Comparison of ENCODE assay signal across 16 cellular contexts in genomic region chr3:70539908-70540307, GRCh38.
A peak's percentile ranks its signal among the peaks of the same experiment; 100 is the strongest.
DNase-seq lines count a peak whose midpoint lies in the region; ATAC-seq and TF ChIP-seq lines count a peak whose summit lies in the region.
"Had no signal": no experiment of that assay in that cellular context is flagged by ENCODE, and none has a peak within 500 bp of the region (broad histone marks: within the 10 kb centered on the region; RNA-seq: fewer than 3 reads in every experiment).

No MANE protein-coding gene starts in this region.

- no peaks in the 10 kb centered on the region for H3K4me1 Mint-ChIP-seq in Caco-2 (ENCODE audit: low read depth, unreplicated experiment)
- H3K4me1 Mint-ChIP-seq: activated naive CD8-positive, alpha-beta T cell treated with anti-CD3 and anti-CD28 coated beads, Interleukin-2, amount 10 ng/mL, durations not matched to agents 7 days and 5 days; central memory CD8-positive, alpha-beta T cell had no signal

- H3K27ac Mint-ChIP-seq in Caco-2 (ENCODE audit: unreplicated experiment), result no peak overlapping the region
- H3K27ac Mint-ChIP-seq: activated naive CD8-positive, alpha-beta T cell treated with anti-CD3 and anti-CD28 coated beads, Interleukin-2, amount 10 ng/mL, durations not matched to agents 7 days and 5 days; activated T-cell treated with anti-CD3 and anti-CD28 coated beads, Interleukin-2, amount 50 U/mL, for 24 hours; T-helper 1 cell treated with Interleukin-12 subunit alpha and Interleukin-12 subunit beta and Interleukin-4 antibody, amounts not matched to agents 30 μg/mL and 1 μg/mL, for 36 hours had no signal

- H3K27me3 ChIP-seq in Caco-2 (replicated peaks; ENCODE audit: control insufficient read depth, insufficient read depth, low read length) (no peaks in the 10 kb centered on the region), MM.1S (replicated peaks; ENCODE audit: insufficient read depth, low read length) (no peaks in the 10 kb centered on the region)
- H3K27me3 ChIP-seq: upper lobe of left lung had no signal

- H3K4me3 ChIP-seq in Caco-2 (ENCODE audit: low read depth, low read length) (no peak overlapping the region), GM12875 (ENCODE audit: low read depth, low read length) (no peak overlapping the region), OCI-LY7 (ENCODE audit: low read depth, low read length, poor library complexity, severe bottlenecking) (no peak overlapping the region), fibroblast of pulmonary artery (replicated peaks; ENCODE audit: low read depth, low read length) (no peak overlapping the region), MM.1S (ENCODE audit: low read length) (no peak overlapping the region)
- H3K4me3 ChIP-seq: prostate gland, upper lobe of left lung had no signal

- H3K79me2 ChIP-seq in OCI-LY7 (ENCODE audit: insufficient read depth, low read depth, low read length) (no peaks in the 10 kb centered on the region), MM.1S (ENCODE audit: low read length) (no peaks in the 10 kb centered on the region)

- H3K9me2 ChIP-seq in OCI-LY7 (ENCODE audit: insufficient read depth, low read length), result no peaks in the 10 kb centered on the region
- H3K9me2 ChIP-seq in MM.1S (replicated peaks; ENCODE audit: insufficient read depth, low read length), result no peaks in the 10 kb centered on the region

- H3K9me3 Mint-ChIP-seq in Caco-2 (ENCODE audit: unreplicated experiment), result no peaks in the 10 kb centered on the region
- H3K9me3 Mint-ChIP-seq: activated naive CD8-positive, alpha-beta T cell treated with anti-CD3 and anti-CD28 coated beads, Interleukin-2, amount 10 ng/mL, durations not matched to agents 7 days and 5 days; activated T-cell treated with anti-CD3 and anti-CD28 coated beads, Interleukin-2, amount 50 U/mL, for 24 hours; central memory CD8-positive, alpha-beta T cell; T-helper 1 cell treated with Interleukin-12 subunit alpha and Interleukin-12 subunit beta and Interleukin-4 antibody, amounts not matched to agents 30 μg/mL and 1 μg/mL, for 36 hours had no signal

- BruUV-seq in Caco-2 (replicated peaks; lab: Mats Ljungman, UMichigan) (no TSS peak), OCI-LY7 (replicated peaks; lab: Mats Ljungman, UMichigan) (no TSS peak)

- no peaks in the 10 kb centered on the region for H3K9me3 ChIP-seq in Caco-2
- no peaks in the 10 kb centered on the region for H3K9me3 ChIP-seq in OCI-LY7 (ENCODE audit: low read length)
- no peaks in the 10 kb centered on the region for H3K9me3 ChIP-seq in MM.1S (replicated peaks; ENCODE audit: insufficient read depth, low read length)
- H3K9me3 ChIP-seq: prostate gland had no signal

- H3K27me3 Mint-ChIP-seq in Caco-2 (ENCODE audit: insufficient read depth, unreplicated experiment), result peaks cover 7% of the 10 kb centered on the region

- H4K20me1 ChIP-seq in OCI-LY7 (ENCODE audit: insufficient read depth, low read length) (no peaks in the 10 kb centered on the region), MM.1S (ENCODE audit: insufficient read depth, low read length) (no peaks in the 10 kb centered on the region)

- no peak overlapping the region for H3K4me2 ChIP-seq in OCI-LY7 (ENCODE audit: low read length)
- no peak overlapping the region for H3K4me2 ChIP-seq in MM.1S (ENCODE audit: low read depth, low read length)

- POLR2A ChIA-PET in Caco-2 (lab: Charles Lee), result no interaction called here
- POLR2A ChIA-PET in OCI-LY7 (lab: Charles Lee), result no interaction called here

- intact Hi-C loops in Caco-2 (cut with micrococcal nuclease; ENCODE audit: unreplicated experiment), result loop anchor here (10.0 kb wide), 2 partner anchors 775 to 1045 kb away; partner anchors contain the start of gene FOXP1
- intact Hi-C loops in OCI-LY7 (cut with micrococcal nuclease; ENCODE audit: unreplicated experiment), result no loop called here

- CTCF ChIA-PET in Caco-2 (lab: Charles Lee), result no interaction called here
- CTCF ChIA-PET in OCI-LY7 (lab: Charles Lee; ENCODE audit: unreplicated experiment), result no interaction called here

- no peaks in the 10 kb centered on the region for H3K36me3 Mint-ChIP-seq in Caco-2 (ENCODE audit: insufficient read depth, unreplicated experiment)
- H3K36me3 Mint-ChIP-seq: activated naive CD8-positive, alpha-beta T cell treated with anti-CD3 and anti-CD28 coated beads, Interleukin-2, amount 10 ng/mL, durations not matched to agents 7 days and 5 days had no signal

- H3K9ac ChIP-seq in MM.1S (ENCODE audit: low read length), result no peak overlapping the region

- DNase-seq in Caco-2 (peak in 1 of 2 experiments; percentile 3), OCI-LY7 (ENCODE audit: low spot score) (peak; percentile 4), fibroblast of pulmonary artery (ENCODE audit: low read depth) (no peak), middle frontal gyrus (ENCODE audit: extremely low spot score, low spot score) (no peak), MM.1S (no peak)
- DNase-seq: activated CD4-positive, alpha-beta T cell treated with anti-CD3 and anti-CD28 coated beads for 4 hours; activated naive CD8-positive, alpha-beta T cell treated with anti-CD3 and anti-CD28 coated beads, Interleukin-2, amount 10 ng/mL, durations not matched to agents 7 days and 5 days; activated T-cell treated with anti-CD3 and anti-CD28 coated beads, Interleukin-2, amount 50 U/mL, for 24 hours; NCI-H1105; NCI-H345; upper lobe of left lung had no signal

- no peaks in the 10 kb centered on the region for H3K4me1 ChIP-seq in Caco-2
- no peaks in the 10 kb centered on the region for H3K4me1 ChIP-seq in OCI-LY7 (ENCODE audit: insufficient read depth, low read length, poor library complexity, severe bottlenecking)
- no peaks in the 10 kb centered on the region for H3K4me1 ChIP-seq in MM.1S (ENCODE audit: low read length)
- H3K4me1 ChIP-seq: prostate gland, upper lobe of left lung had no signal

- no peaks in the 10 kb centered on the region for H3F3A ChIP-seq in MM.1S (ENCODE audit: insufficient read depth, low read length)

- H3K4me3 Mint-ChIP-seq in Caco-2 (ENCODE audit: unreplicated experiment), result no peak overlapping the region
- H3K4me3 Mint-ChIP-seq: activated naive CD8-positive, alpha-beta T cell treated with anti-CD3 and anti-CD28 coated beads, Interleukin-2, amount 10 ng/mL, durations not matched to agents 7 days and 5 days; activated T-cell treated with anti-CD3 and anti-CD28 coated beads, Interleukin-2, amount 50 U/mL, for 24 hours; central memory CD8-positive, alpha-beta T cell; T-helper 1 cell treated with Interleukin-12 subunit alpha and Interleukin-12 subunit beta and Interleukin-4 antibody, amounts not matched to agents 30 μg/mL and 1 μg/mL, for 36 hours had no signal

- H3K36me3 ChIP-seq in Caco-2 (ENCODE audit: control insufficient read depth, insufficient read depth, low read length) (no peaks in the 10 kb centered on the region), OCI-LY7 (ENCODE audit: insufficient read depth, low read length) (no peaks in the 10 kb centered on the region), MM.1S (replicated peaks; ENCODE audit: insufficient read depth, low read length) (no peaks in the 10 kb centered on the region)
- H3K36me3 ChIP-seq: prostate gland, upper lobe of left lung had no signal

- no peak for ATAC-seq in HG02642 (IDR thresholded peaks at IDR 0.05; ENCODE audit: poor library complexity, unreplicated experiment)

- no peak overlapping the region for H2AFZ ChIP-seq in OCI-LY7 (ENCODE audit: low read length)
- H2AFZ ChIP-seq in MM.1S (ENCODE audit: low read length), result no peak overlapping the region

- TF ChIP-seq CTCF in Caco-2 (IDR thresholded peaks at IDR 0.05; ENCODE audit: insufficient read depth in 1 of 2, low read depth in 1 of 2, low read length in 1 of 2, severe bottlenecking in 1 of 2, unreplicated experiment in 1 of 2) (peak; percentile 15 to 23), GM12875 (IDR thresholded peaks at IDR 0.05; ENCODE audit: borderline replicate concordance, insufficient read depth, low read depth, low read length) (peak; percentile 31; the same call in 1 of the 2 replicates), OCI-LY7 (conservative IDR thresholded peaks at IDR 0.05; ENCODE audit: low read length) (peak; percentile 63), fibroblast of pulmonary artery (IDR thresholded peaks at IDR 0.05; ENCODE audit: low read length, missing control alignments) (peak; percentile 15), MM.1S (IDR thresholded peaks at IDR 0.05; ENCODE audit: low read length) (no peak)

- H3K27ac ChIP-seq in OCI-LY7 (ENCODE audit: low read depth, low read length, poor library complexity, severe bottlenecking) (no peak overlapping the region), MM.1S (ENCODE audit: low read length) (no peak overlapping the region)
- H3K27ac ChIP-seq: prostate gland, upper lobe of left lung had no signal
